ENCODE assay signal across 8 cellular contexts in the genomic region with DNA sequence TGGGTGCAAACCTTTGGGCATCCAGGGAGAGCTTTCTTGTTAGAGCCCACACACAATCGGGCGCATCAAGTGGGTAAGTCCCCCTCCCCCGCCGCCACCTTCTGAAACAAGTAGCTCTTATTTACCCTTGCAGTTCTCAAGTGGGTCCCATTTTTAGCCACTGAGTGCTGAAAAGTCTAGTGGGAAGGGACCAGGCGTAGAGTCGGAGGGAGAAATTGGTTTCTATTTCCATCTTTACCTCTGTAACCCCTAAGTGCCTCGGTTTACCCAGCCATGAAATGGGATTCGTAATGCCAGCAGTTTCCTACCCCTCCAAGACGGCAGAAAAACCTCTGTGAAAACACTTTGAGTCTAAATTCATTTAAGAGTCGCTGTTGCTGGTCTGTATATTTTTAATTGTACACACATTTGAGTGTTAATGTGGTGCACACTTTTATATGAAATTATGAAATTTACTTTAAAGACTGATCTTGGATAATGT. TPM values are rescaled to one million over a fixed set of nuclear protein-coding genes. Genes with fewer than 3 reads are reported as not detected.
A peak's percentile ranks its signal among the peaks of the same experiment; 100 is the strongest.
DNase-seq lines count a peak whose midpoint lies in the region; ATAC-seq and TF ChIP-seq lines count a peak whose summit lies in the region.

No MANE protein-coding gene starts in this region.

- H3K9ac ChIP-seq in neural cell (ENCODE audit: low read length) = peak overlapping the region; percentile 70

- peak; percentile 23 for DNase-seq in NCI-H1105 treated with DMSO at 0.1 percent for 48 hours (lab: John Stamatoyannopoulos, UW)
- DNase-seq in NCI-H1105 (lab: John Stamatoyannopoulos, UW) = no peak
- peak; percentile 10 to 46 for DNase-seq in SJSA1 (ENCODE audit: low read depth in 1 of 2, low spot score in 2 of 2)
- DNase-seq in epithelial cell of proximal tubule (ENCODE audit: low read depth) = no peak
- DNase-seq in NCI-H1048 (lab: John Stamatoyannopoulos, UW) = no peak
- no peak for DNase-seq in foreskin keratinocyte

- no peaks in the 10 kb centered on the region for H4K20me1 ChIP-seq in neural cell (ENCODE audit: insufficient read depth)

- H3K4me3 ChIP-seq in SJSA1 (peak overlapping the region; percentile 83), epithelial cell of proximal tubule (ENCODE audit: low read depth, low read length) (peak overlapping the region; percentile 66), neural cell (ENCODE audit: low read length) (peak overlapping the region; percentile 79)

- H3K36me3 ChIP-seq in SJSA1 (peaks cover 5% of the 10 kb centered on the region; the same call in 1 of the 2 replicates), neural cell (ENCODE audit: insufficient read depth, low read length) (no peaks in the 10 kb centered on the region)

- H3K4me1 ChIP-seq in SJSA1 (replicated peaks) (peaks cover 13% of the 10 kb centered on the region), foreskin keratinocyte (no peaks in the 10 kb centered on the region)

- H2AFZ ChIP-seq in neural cell (ENCODE audit: low read depth, low read length) = peak overlapping the region; percentile 8

- H3K27me3 ChIP-seq in SJSA1 (replicated peaks) (peaks cover 15% of the 10 kb centered on the region), neural cell (ENCODE audit: insufficient read depth, low read depth, low read length) (peaks cover 5% of the 10 kb centered on the region), foreskin keratinocyte (peaks cover 66% of the 10 kb centered on the region)

- TF ChIP-seq CTCF in epithelial cell of proximal tubule (conservative IDR thresholded peaks at IDR 0.05; ENCODE audit: low read depth, low read length) (no peak), neural cell (IDR thresholded peaks at IDR 0.05; ENCODE audit: poor library complexity, severe bottlenecking) (no peak), foreskin keratinocyte (conservative IDR thresholded peaks at IDR 0.05) (no peak)

- ATAC-seq in GM18861 (IDR thresholded peaks at IDR 0.05; ENCODE audit: unreplicated experiment) = no peak
- ATAC-seq in foreskin keratinocyte = no peak

- H3K4me2 ChIP-seq in neural cell (ENCODE audit: low read length) = peak overlapping the region; percentile 68

- H3K9me2 ChIP-seq in neural cell (ENCODE audit: insufficient read depth, low read length) = no peaks in the 10 kb centered on the region

- H3K27ac ChIP-seq in SJSA1 (no peak overlapping the region), neural cell (ENCODE audit: low read length) (no peak overlapping the region), foreskin keratinocyte (no peak overlapping the region)

- peaks cover 5% of the 10 kb centered on the region for H3F3A ChIP-seq in neural cell (ENCODE audit: insufficient read depth, low read length, poor library complexity, severe bottlenecking)

- no peaks in the 10 kb centered on the region for H3K79me2 ChIP-seq in neural cell (replicated peaks; ENCODE audit: insufficient read depth, low read length)

- no peak for TF ChIP-seq EP300 in neural cell (conservative IDR thresholded peaks at IDR 0.05; ENCODE audit: poor library complexity, severe bottlenecking)

- H3K9me3 ChIP-seq in SJSA1 (replicated peaks) = peaks cover 3% of the 10 kb centered on the region; the same call in 1 of the 2 replicates
- H3K9me3 ChIP-seq in neural cell (ENCODE audit: low read length) = no peaks in the 10 kb centered on the region

- TF ChIP-seq RAD21 in neural cell (conservative IDR thresholded peaks at IDR 0.05) = no peak

TF ChIP-seq in neural cell, 6 proteins besides CTCF, POLR2A, EP300 and RAD21:
- TF ChIP-seq MXI1 (conservative IDR thresholded peaks at IDR 0.05; ENCODE audit: poor library complexity, severe bottlenecking) (no peak), EZH2 (IDR thresholded peaks at IDR 0.05; ENCODE audit: borderline replicate concordance, insufficient read depth, low read length, poor library complexity, severe bottlenecking) (no peak), POLR2AphosphoS5 (IDR thresholded peaks at IDR 0.05) (no peak), TAF1 (IDR thresholded peaks at IDR 0.05; ENCODE audit: low read depth) (no peak), SMC3 (conservative IDR thresholded peaks at IDR 0.05; ENCODE audit: poor library complexity) (no peak)
- TF ChIP-seq, protein P1, sequence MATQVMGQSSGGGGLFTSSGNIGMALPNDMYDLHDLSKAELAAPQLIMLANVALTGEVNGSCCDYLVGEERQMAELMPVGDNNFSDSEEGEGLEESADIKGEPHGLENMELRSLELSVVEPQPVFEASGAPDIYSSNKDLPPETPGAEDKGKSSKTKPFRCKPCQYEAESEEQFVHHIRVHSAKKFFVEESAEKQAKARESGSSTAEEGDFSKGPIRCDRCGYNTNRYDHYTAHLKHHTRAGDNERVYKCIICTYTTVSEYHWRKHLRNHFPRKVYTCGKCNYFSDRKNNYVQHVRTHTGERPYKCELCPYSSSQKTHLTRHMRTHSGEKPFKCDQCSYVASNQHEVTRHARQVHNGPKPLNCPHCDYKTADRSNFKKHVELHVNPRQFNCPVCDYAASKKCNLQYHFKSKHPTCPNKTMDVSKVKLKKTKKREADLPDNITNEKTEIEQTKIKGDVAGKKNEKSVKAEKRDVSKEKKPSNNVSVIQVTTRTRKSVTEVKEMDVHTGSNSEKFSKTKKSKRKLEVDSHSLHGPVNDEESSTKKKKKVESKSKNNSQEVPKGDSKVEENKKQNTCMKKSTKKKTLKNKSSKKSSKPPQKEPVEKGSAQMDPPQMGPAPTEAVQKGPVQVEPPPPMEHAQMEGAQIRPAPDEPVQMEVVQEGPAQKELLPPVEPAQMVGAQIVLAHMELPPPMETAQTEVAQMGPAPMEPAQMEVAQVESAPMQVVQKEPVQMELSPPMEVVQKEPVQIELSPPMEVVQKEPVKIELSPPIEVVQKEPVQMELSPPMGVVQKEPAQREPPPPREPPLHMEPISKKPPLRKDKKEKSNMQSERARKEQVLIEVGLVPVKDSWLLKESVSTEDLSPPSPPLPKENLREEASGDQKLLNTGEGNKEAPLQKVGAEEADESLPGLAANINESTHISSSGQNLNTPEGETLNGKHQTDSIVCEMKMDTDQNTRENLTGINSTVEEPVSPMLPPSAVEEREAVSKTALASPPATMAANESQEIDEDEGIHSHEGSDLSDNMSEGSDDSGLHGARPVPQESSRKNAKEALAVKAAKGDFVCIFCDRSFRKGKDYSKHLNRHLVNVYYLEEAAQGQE (IDR thresholded peaks at IDR 0.05; ENCODE audit: borderline replicate concordance) = no peak
TF ChIP-seq in neural cell: peak in this region for 0.

RNA-seq across cellular contexts. Expression of a gene that starts 0.9 kb away (rescaled TPM):
- total RNA-seq in SJSA1 (2014; rRNA removed; shearing (Covaris generic)) = 0.60 and 2.5 TPM in 2 replicates
- total RNA-seq in epithelial cell of proximal tubule (3.2 and 5.4 TPM in 2 replicates), foreskin keratinocyte (0.10 and 0.11 TPM in 2 replicates)
- polyA plus RNA-seq in neural cell (1.1 and 1.6 TPM in 2 replicates), foreskin keratinocyte (0.01 and 0.16 TPM in 2 replicates)
- polyA minus RNA-seq in neural cell = 4.6 and 6.1 TPM in 2 replicates

RNA-seq across cellular contexts. Expression of a gene that starts 45.3 kb away (rescaled TPM):
- 1.5 and 2.1 TPM in 2 replicates for total RNA-seq in SJSA1 (2014; rRNA removed; shearing (Covaris generic))
- total RNA-seq in epithelial cell of proximal tubule (1.1 and 1.7 TPM in 2 replicates), foreskin keratinocyte (4.8 and 5.4 TPM in 2 replicates)
- polyA plus RNA-seq in neural cell (2.6 and 3.0 TPM in 2 replicates), foreskin keratinocyte (3.9 and 6.8 TPM in 2 replicates)
- 3.7 and 4.9 TPM in 2 replicates for polyA minus RNA-seq in neural cell

Comparison
In these comparisons a context has a peak if more than half of its experiments do, and no peak if none do; other contexts are left out.
1. DNase-seq: peak in NCI-H1105 treated with DMSO at 0.1 percent for 48 hours (single experiment) and SJSA1 (2 of 2); none in NCI-H1105 (single experiment), epithelial cell of proximal tubule (single experiment), NCI-H1048 (single experiment) and foreskin keratinocyte (0 of 2).
2. Peak in every context shown above with its lines, with median percentiles within 50 percentile points of each other: H3K4me3 ChIP-seq.